ENCODE assay signal across 14 cellular contexts in genomic region chr3:11391930-11392688, GRCh38.
A peak's percentile ranks its signal among the peaks of the same experiment; 100 is the strongest.
DNase-seq lines count a peak whose midpoint lies in the region; ATAC-seq and TF ChIP-seq lines count a peak whose summit lies in the region.
"Had no signal": no experiment of that assay in that cellular context is flagged by ENCODE, and none has a peak within 500 bp of the region (broad histone marks: within the 10 kb centered on the region; RNA-seq: fewer than 3 reads in every experiment).

No MANE protein-coding gene starts in this region.

- H3F3A ChIP-seq in neural progenitor cell (ENCODE audit: low read depth), result no peaks in the 10 kb centered on the region

- no peaks in the 10 kb centered on the region for H3K9me3 ChIP-seq in neural progenitor cell (ENCODE audit: low read depth)
- H3K9me3 ChIP-seq: MG63 had no signal

- no peak overlapping the region for H3K9ac ChIP-seq in neural progenitor cell

- no peak overlapping the region for H2AFZ ChIP-seq in neural progenitor cell (replicated peaks)

- H3K27me3 ChIP-seq in neural progenitor cell, result no peaks in the 10 kb centered on the region
- H3K27me3 ChIP-seq: MG63 had no signal

- H3K9me3 Mint-ChIP-seq in neural progenitor cell, result peaks cover 5% of the 10 kb centered on the region
- H3K9me3 Mint-ChIP-seq: activated naive CD8-positive, alpha-beta T cell treated with anti-CD3 and anti-CD28 coated beads for 36 hours had no signal

- peak; percentile 76 for DNase-seq in Daoy (ENCODE audit: low read depth)
- DNase-seq in NCI-H226, result peak; percentile 54
- DNase-seq in choroid plexus epithelial cell (ENCODE audit: low read depth), result peak; percentile 88
- no peak for DNase-seq in neural progenitor cell (ENCODE audit: low spot score)
- no peak for DNase-seq in NCI-H128 (lab: John Stamatoyannopoulos, UW; ENCODE audit: unreplicated experiment)
- no peak for DNase-seq in GM13977 (ENCODE audit: low spot score)
- no peak for DNase-seq in NCI-H748 (lab: John Stamatoyannopoulos, UW; ENCODE audit: unreplicated experiment)
- DNase-seq: activated CD8-positive, alpha-beta T cell treated with anti-CD3 and anti-CD28 coated beads, Interleukin-2, amount 10 ng/mL, durations not matched to agents 7 days and 5 days; activated naive CD8-positive, alpha-beta T cell treated with anti-CD3 and anti-CD28 coated beads for 36 hours; erythroblast; MG63; NCI-H526 treated with DMSO at 0.1 percent for 48 hours; stimulated activated CD4-positive, alpha-beta T cell treated with anti-CD3 and anti-CD28 coated beads, Interleukin-2, amount 100 ng/mL, for 24 hours had no signal

- no peaks in the 10 kb centered on the region for H3K79me2 ChIP-seq in neural progenitor cell (ENCODE audit: low read depth)

- peaks cover 3% of the 10 kb centered on the region for H3K36me3 Mint-ChIP-seq in neural progenitor cell

- peaks cover 26% of the 10 kb centered on the region for H3K4me1 Mint-ChIP-seq in neural progenitor cell

- H4K20me1 ChIP-seq in neural progenitor cell (ENCODE audit: low read depth), result no peaks in the 10 kb centered on the region

- H3K4me3 ChIP-seq in choroid plexus epithelial cell (ENCODE audit: low read depth, low read length) (no peak overlapping the region), neural progenitor cell (no peak overlapping the region)
- H3K4me3 ChIP-seq: MG63 had no signal

- peaks cover 3% of the 10 kb centered on the region for H3K4me1 ChIP-seq in neural progenitor cell

- H3K4me2 ChIP-seq in neural progenitor cell, result no peak overlapping the region

- no peak for ATAC-seq in GM19452 (IDR thresholded peaks at IDR 0.05; ENCODE audit: unreplicated experiment)
- ATAC-seq: activated CD8-positive, alpha-beta T cell treated with anti-CD3 and anti-CD28 coated beads, Interleukin-2, amount 10 ng/mL, durations not matched to agents 7 days and 5 days had no signal

- no peaks in the 10 kb centered on the region for H3K36me3 ChIP-seq in neural progenitor cell
- H3K36me3 ChIP-seq: MG63 had no signal

- H3K27ac Mint-ChIP-seq in neural progenitor cell, result peak overlapping the region; percentile 70
- H3K27ac Mint-ChIP-seq: activated CD8-positive, alpha-beta T cell treated with anti-CD3 and anti-CD28 coated beads, Interleukin-2, amount 10 ng/mL, durations not matched to agents 7 days and 5 days; activated naive CD8-positive, alpha-beta T cell treated with anti-CD3 and anti-CD28 coated beads for 36 hours had no signal

- no peak for TF ChIP-seq CTCF in choroid plexus epithelial cell (conservative IDR thresholded peaks at IDR 0.05; ENCODE audit: low read depth, low read length)
- no peak for TF ChIP-seq CTCF in neural progenitor cell (IDR thresholded peaks at IDR 0.05)
- TF ChIP-seq CTCF in GM13977 (IDR thresholded peaks at IDR 0.05; ENCODE audit: extremely low read depth, insufficient read depth, missing control alignments), result no peak

- in situ Hi-C loops in GM13977 (cut with MboI; ENCODE audit: low pct_unique_long_range_greater_than_20kb, low sequenced_read_pairs, unreplicated experiment), result loop anchor here (25.0 kb wide), 1 partner anchor 420 kb away; no protein-coding TSS in a partner anchor

- H3K4me3 Mint-ChIP-seq in neural progenitor cell, result no peak overlapping the region
- H3K4me3 Mint-ChIP-seq: activated CD8-positive, alpha-beta T cell treated with anti-CD3 and anti-CD28 coated beads, Interleukin-2, amount 10 ng/mL, durations not matched to agents 7 days and 5 days; activated naive CD8-positive, alpha-beta T cell treated with anti-CD3 and anti-CD28 coated beads for 36 hours had no signal

- H3K27ac ChIP-seq in neural progenitor cell, result no peak overlapping the region

- peaks cover 2% of the 10 kb centered on the region for H3K27me3 Mint-ChIP-seq in neural progenitor cell (ENCODE audit: insufficient read depth, low read depth)
- H3K27me3 Mint-ChIP-seq: activated naive CD8-positive, alpha-beta T cell treated with anti-CD3 and anti-CD28 coated beads for 36 hours had no signal

Comparison
In these comparisons a context has a peak if more than half of its experiments do, and no peak if none do; other contexts are left out.
1. DNase-seq: peak in Daoy (single experiment), NCI-H226 (single experiment) and choroid plexus epithelial cell (single experiment); none in neural progenitor cell (single experiment), NCI-H128 (single experiment), GM13977 (single experiment) and NCI-H748 (single experiment).